In the genomic region with DNA sequence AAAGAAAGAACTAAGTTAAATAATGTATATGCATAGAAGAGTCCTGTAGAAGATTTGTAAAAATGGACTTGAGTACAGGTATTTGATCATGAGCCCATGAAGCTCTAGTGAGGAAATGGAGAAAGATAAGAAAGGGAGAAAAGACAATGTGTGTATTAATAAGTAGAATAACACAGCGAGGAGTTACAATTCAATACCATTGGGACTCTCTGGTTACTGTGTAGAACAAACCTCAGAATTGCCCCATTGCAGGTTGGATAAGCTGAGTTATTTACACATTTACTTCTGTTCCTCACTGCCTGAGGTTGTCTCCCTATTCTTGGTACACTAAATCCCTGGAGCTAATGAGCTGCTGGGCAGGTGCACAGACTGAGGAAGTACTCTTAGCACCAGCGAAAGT, we compare ENCODE assay signal across 20 cellular contexts. TPM values are rescaled to one million over a fixed set of nuclear protein-coding genes. Genes with fewer than 3 reads are reported as not detected.
DNase-seq lines count a peak whose midpoint lies in the region; FAIRE-seq and TF ChIP-seq lines count a peak whose summit lies in the region.
"Had no signal": no experiment of that assay in that cellular context is flagged by ENCODE, and none has a peak within 500 bp of the region (broad histone marks: within the 10 kb centered on the region; RNA-seq: fewer than 3 reads in every experiment).

No MANE protein-coding gene starts in this region.

- no peak for FAIRE-seq in H54 (lab: Jason Lieb, UNC)
- FAIRE-seq: A204.1, G401.6, GM19239, H1 had no signal

- H3K27ac ChIP-seq in BLaER1 treated with 17β-estradiol and CSF1 and Interleukin-3, amounts not matched to agents 10 nM and 100 nM = no peak overlapping the region
- peak overlapping the region; percentile 45 for H3K27ac ChIP-seq in Karpas-422 (ENCODE audit: low read length)

- no peaks in the 10 kb centered on the region for H4K20me1 ChIP-seq in BLaER1 treated with 17β-estradiol and CSF1 and Interleukin-3, amounts not matched to agents 10 nM and 100 nM
- no peaks in the 10 kb centered on the region for H4K20me1 ChIP-seq in Karpas-422 (ENCODE audit: insufficient read depth, low read depth, low read length)

- no peaks in the 10 kb centered on the region; a peak in 1 of 22 replicates for H3K27me3 ChIP-seq in BLaER1 treated with 17β-estradiol and CSF1 and Interleukin-3, amounts not matched to agents 10 nM and 100 nM
- H3K27me3 ChIP-seq in Karpas-422 (ENCODE audit: low read length) = no peaks in the 10 kb centered on the region
- H3K27me3 ChIP-seq in BE2C = no peaks in the 10 kb centered on the region

- peaks cover 22 to 32% (median 27%) of the 10 kb centered on the region in 11 experiments for H3K9me3 ChIP-seq in BLaER1 treated with 17β-estradiol and CSF1 and Interleukin-3, amounts not matched to agents 10 nM and 100 nM (replicated peaks in 1 of 11)
- no peaks in the 10 kb centered on the region for H3K9me3 ChIP-seq in Karpas-422 (ENCODE audit: low read length)
- H3K9me3 ChIP-seq in BE2C = no peaks in the 10 kb centered on the region; the same call in 1 of the 2 replicates

- H3K4me2 ChIP-seq in BLaER1 treated with 17β-estradiol and CSF1 and Interleukin-3, amounts not matched to agents 10 nM and 100 nM = peak overlapping the region in 8 of 11 experiments; percentile 7 to 62 (median 52); a peak in 15 of 22 replicates
- H3K4me2 ChIP-seq in Karpas-422 (ENCODE audit: low read depth, low read length, poor library complexity, severe bottlenecking) = peak overlapping the region; percentile 22

- H3K36me3 ChIP-seq in BLaER1 treated with 17β-estradiol and CSF1 and Interleukin-3, amounts not matched to agents 10 nM and 100 nM = peaks cover 0 to 3% (median 0%) of the 10 kb centered on the region in 11 experiments; a peak in 1 of 22 replicates
- H3K36me3 ChIP-seq in Karpas-422 (ENCODE audit: insufficient read depth, low read length) (no peaks in the 10 kb centered on the region), BE2C (no peaks in the 10 kb centered on the region)

- H2AFZ ChIP-seq in Karpas-422 (ENCODE audit: low read length) = no peak overlapping the region

- H3K79me2 ChIP-seq in Karpas-422 (ENCODE audit: low read length) = peaks cover 84% of the 10 kb centered on the region

- DNase-seq in Karpas-422 = no peak
- DNase-seq in myocyte (ENCODE audit: low read depth) = peak; percentile 18
- no peak for DNase-seq in activated T-cell treated with anti-CD3 and anti-CD28 coated beads for 4 hours
- DNase-seq in NCI-H1930 (lab: John Stamatoyannopoulos, UW) = no peak
- DNase-seq in H54 (ENCODE audit: insufficient read length, low spot score) = no peak
- no peak for DNase-seq in BE2C
- DNase-seq: Calu3; CD4-positive, alpha-beta T cell; DMS 273 treated with DMSO at 0.1 percent for 48 hours; DMS79 treated with DMSO at 0.1 percent for 48 hours; EL; HCEC 1CT; HFFc6; IMR-90; KG1 had no signal

- no peaks in the 10 kb centered on the region for H3K9me2 ChIP-seq in Karpas-422 (replicated peaks; ENCODE audit: insufficient read depth, low read length)

- no peak for TF ChIP-seq CTCF in BE2C (IDR thresholded peaks at IDR 0.05; ENCODE audit: low read depth, low read length)

- H3K4me1 ChIP-seq in BLaER1 treated with 17β-estradiol and CSF1 and Interleukin-3, amounts not matched to agents 10 nM and 100 nM = peaks cover 3 to 22% (median 13%) of the 10 kb centered on the region in 10 experiments
- H3K4me1 ChIP-seq in Karpas-422 (ENCODE audit: low read length) (peaks cover 29% of the 10 kb centered on the region), BE2C (no peaks in the 10 kb centered on the region)

- TF ChIP-seq POLR2A in H54 (IDR thresholded peaks at IDR 0.05; ENCODE audit: low read depth, low read length) = no peak

- no peak overlapping the region for H3K4me3 ChIP-seq in BLaER1 treated with 17β-estradiol and CSF1 and Interleukin-3, amounts not matched to agents 10 nM and 100 nM
- H3K4me3 ChIP-seq in Karpas-422 (ENCODE audit: low read length) = no peak overlapping the region
- no peak overlapping the region for H3K4me3 ChIP-seq in BE2C (ENCODE audit: low read depth, low read length)

- H3K9ac ChIP-seq in BLaER1 treated with 17β-estradiol and CSF1 and Interleukin-3, amounts not matched to agents 10 nM and 100 nM = no peak overlapping the region
- no peak overlapping the region for H3K9ac ChIP-seq in Karpas-422 (ENCODE audit: low read length)

RNA-seq across cellular contexts. Expression of gene BANK1, which starts 33.3 kb away (rescaled TPM):
- total RNA-seq in Karpas-422 (2014; rRNA removed; shearing (Covaris generic); ENCODE audit: low replicate concordance) = 37.5 and 52.6 TPM in 2 replicates
- total RNA-seq in myocyte = 0.21 and 0.47 TPM in 2 replicates
- polyA plus RNA-seq in myocyte (2012) = 0.98 TPM
- polyA plus RNA-seq in BE2C (2012; ENCODE audit: insufficient read depth, insufficient read length, low read depth) = 0.57 TPM

Comparison
In these comparisons a context has a peak if more than half of its experiments do, and no peak if none do; other contexts are left out.
1. RNA of gene BANK1, which starts 33.3 kb away (total RNA-seq): 37.5 to 52.6 TPM in Karpas-422; 0.21 to 0.47 TPM in myocyte; every median in the first group is over 10 times any median in the second.